15 cellular contexts compared by ENCODE assay signal in genomic region chr5:39024005-39024404, GRCh38. TPM values are rescaled to one million over a fixed set of nuclear protein-coding genes. Genes with fewer than 3 reads are reported as not detected.
DNase-seq lines count a peak whose midpoint lies in the region; ATAC-seq, FAIRE-seq and TF ChIP-seq lines count a peak whose summit lies in the region.
"Had no signal": no experiment of that assay in that cellular context is flagged by ENCODE, and none has a peak within 500 bp of the region (broad histone marks: within the 10 kb centered on the region; RNA-seq: fewer than 3 reads in every experiment).

No MANE protein-coding gene starts in this region.

- H3K4me1 Mint-ChIP-seq in CD8-positive, alpha-beta T cell (ENCODE audit: low read depth), result peaks cover 66% of the 10 kb centered on the region
- H3K4me1 Mint-ChIP-seq in astrocyte (ENCODE audit: low read depth, unreplicated experiment), result peaks cover 45% of the 10 kb centered on the region

- H3K4me3 ChIP-seq in CD8-positive, alpha-beta T cell (ENCODE audit: low read depth, low read length), result no peak overlapping the region
- H3K4me3 ChIP-seq in astrocyte (ENCODE audit: insufficient read depth, low read depth, low read length), result no peak overlapping the region
- H3K4me3 ChIP-seq in mesenchymal stem cell (ENCODE audit: insufficient read depth in 1 of 2, low read depth in 1 of 2, low read length in 2 of 2), result no peak overlapping the region
- H3K4me3 ChIP-seq in breast epithelium, result no peak overlapping the region
- H3K4me3 ChIP-seq: adrenal gland; BLaER1 treated with 17β-estradiol and CSF1 and Interleukin-3, amounts not matched to agents 10 nM and 100 nM had no signal

- H2AK5ac ChIP-seq in mesenchymal stem cell (ENCODE audit: low read length, severe bottlenecking), result no peak overlapping the region

- no peak overlapping the region for H3K14ac ChIP-seq in mesenchymal stem cell (ENCODE audit: low read length in 2 of 2)

- H3K27ac Mint-ChIP-seq in CD8-positive, alpha-beta T cell, result no peak overlapping the region
- H3K27ac Mint-ChIP-seq in astrocyte (ENCODE audit: unreplicated experiment), result no peak overlapping the region
- H3K27ac Mint-ChIP-seq: dendritic cell treated with granulocyte-macrophage colony-stimulating factor and Interleukin-4, amounts not matched to agents 40 ng/mL and 50 ng/mL, for 4 days; progenitor cell of endocrine pancreas had no signal

- POLR2A ChIA-PET in CD8-positive, alpha-beta T cell (lab: Charles Lee), result interaction anchor here (0.6 to 1.3 kb wide), 2 partner anchors 20 to 75 kb away, joined by 3 to 4 read pairs; no protein-coding TSS in a partner anchor

- H3K4me1 ChIP-seq in CD8-positive, alpha-beta T cell (ENCODE audit: insufficient read depth, low read length), result peaks cover 27% of the 10 kb centered on the region
- H3K4me1 ChIP-seq in astrocyte (ENCODE audit: insufficient read depth, low read length) (peaks cover 9% of the 10 kb centered on the region), mesenchymal stem cell (ENCODE audit: control insufficient read depth, insufficient read depth, low read depth, low read length) (peaks cover 5% of the 10 kb centered on the region), breast epithelium (no peaks in the 10 kb centered on the region)

- H3K18ac ChIP-seq in mesenchymal stem cell (ENCODE audit: low read depth in 1 of 2, low read length in 2 of 2), result no peak overlapping the region

- no peak overlapping the region for H3K4ac ChIP-seq in mesenchymal stem cell (ENCODE audit: low read depth in 1 of 2, low read length in 2 of 2)

- H3K23ac ChIP-seq in mesenchymal stem cell (ENCODE audit: low read length in 2 of 2), result no peak overlapping the region

- H2BK120ac ChIP-seq in mesenchymal stem cell (ENCODE audit: low read depth, low read length), result no peak overlapping the region

- peaks cover 16% of the 10 kb centered on the region for H3K79me1 ChIP-seq in mesenchymal stem cell (replicated peaks; ENCODE audit: low read length, poor library complexity, severe bottlenecking)

- H3K4me2 ChIP-seq in astrocyte (ENCODE audit: low read length), result peak overlapping the region; percentile 22
- H3K4me2 ChIP-seq in mesenchymal stem cell (ENCODE audit: low read length, poor library complexity, severe bottlenecking), result peak overlapping the region; percentile 9
- H3K4me2 ChIP-seq: BLaER1 treated with 17β-estradiol and CSF1 and Interleukin-3, amounts not matched to agents 10 nM and 100 nM had no signal

- no peak for FAIRE-seq in astrocyte (lab: Jason Lieb, UNC)
- FAIRE-seq: GM12892 had no signal

- peaks cover 15% of the 10 kb centered on the region for H3K9me3 Mint-ChIP-seq in CD8-positive, alpha-beta T cell
- peaks cover 4% of the 10 kb centered on the region for H3K9me3 Mint-ChIP-seq in astrocyte (ENCODE audit: unreplicated experiment)

- no peak overlapping the region for H3K4me3 Mint-ChIP-seq in CD8-positive, alpha-beta T cell
- H3K4me3 Mint-ChIP-seq in astrocyte (ENCODE audit: unreplicated experiment), result no peak overlapping the region
- H3K4me3 Mint-ChIP-seq: dendritic cell treated with granulocyte-macrophage colony-stimulating factor and Interleukin-4, amounts not matched to agents 40 ng/mL and 50 ng/mL, for 4 days had no signal

- no peak for TF ChIP-seq POLR2A in breast epithelium (IDR thresholded peaks at IDR 0.05)

- no peak overlapping the region for H2BK12ac ChIP-seq in mesenchymal stem cell (ENCODE audit: low read length in 2 of 2)

- H4K8ac ChIP-seq in mesenchymal stem cell (ENCODE audit: low read length), result no peak overlapping the region

- no peak for TF ChIP-seq CTCF in CD8-positive, alpha-beta T cell (IDR thresholded peaks at IDR 0.05)
- no peak for TF ChIP-seq CTCF in astrocyte (IDR thresholded peaks at IDR 0.05; ENCODE audit: insufficient read depth, low read depth, low read length)
- TF ChIP-seq CTCF in breast epithelium (IDR thresholded peaks at IDR 0.05), result no peak

- H3K9ac ChIP-seq in astrocyte (ENCODE audit: low read length) (no peak overlapping the region), mesenchymal stem cell (ENCODE audit: low read length) (no peak overlapping the region)
- H3K9ac ChIP-seq: BLaER1 treated with 17β-estradiol and CSF1 and Interleukin-3, amounts not matched to agents 10 nM and 100 nM had no signal

- no peaks in the 10 kb centered on the region for H3K27me3 ChIP-seq in CD8-positive, alpha-beta T cell (ENCODE audit: insufficient read depth, low read length)
- H3K27me3 ChIP-seq in astrocyte (ENCODE audit: insufficient read depth, low read length), result no peaks in the 10 kb centered on the region
- H3K27me3 ChIP-seq in mesenchymal stem cell (ENCODE audit: control insufficient read depth in 1 of 2, insufficient read depth in 1 of 2, low read length in 2 of 2), result no peaks in the 10 kb centered on the region
- H3K27me3 ChIP-seq in breast epithelium, result no peaks in the 10 kb centered on the region
- H3K27me3 ChIP-seq: adrenal gland; BLaER1 treated with 17β-estradiol and CSF1 and Interleukin-3, amounts not matched to agents 10 nM and 100 nM had no signal

- H2BK15ac ChIP-seq in mesenchymal stem cell (ENCODE audit: low read depth, poor library complexity, severe bottlenecking), result no peak overlapping the region

- peaks cover 8% of the 10 kb centered on the region for H4K20me1 ChIP-seq in astrocyte (ENCODE audit: insufficient read depth, low read length)

- no peaks in the 10 kb centered on the region for H3K27me3 Mint-ChIP-seq in CD8-positive, alpha-beta T cell (ENCODE audit: low read depth)
- no peaks in the 10 kb centered on the region for H3K27me3 Mint-ChIP-seq in astrocyte (ENCODE audit: low read depth, unreplicated experiment)
- H3K27me3 Mint-ChIP-seq: dendritic cell treated with granulocyte-macrophage colony-stimulating factor and Interleukin-4, amounts not matched to agents 40 ng/mL and 50 ng/mL, for 4 days; progenitor cell of endocrine pancreas had no signal

- DNase-seq in CD8-positive, alpha-beta T cell, result peak in 1 of 7 experiments; percentile 14
- DNase-seq in Kasumi-1 (lab: John Stamatoyannopoulos, UW), result peak; percentile 8 to 19
- no peak for DNase-seq in astrocyte (ENCODE audit: low read depth)
- DNase-seq in mesenchymal stem cell, result peak; percentile 44
- no peak for DNase-seq in left colon
- DNase-seq in breast epithelium (ENCODE audit: low spot score in 2 of 2), result no peak
- no peak for DNase-seq in RPMI8226
- DNase-seq: activated CD4-positive, CD25-positive, alpha-beta regulatory T cell; adrenal gland; NCI-H2081 treated with DMSO at 0.1 percent for 48 hours had no signal

- peak; percentile 51 for ATAC-seq in CD8-positive, alpha-beta T cell
- ATAC-seq in left colon, result no peak
- no peak for ATAC-seq in HG02798 (IDR thresholded peaks at IDR 0.05; ENCODE audit: poor library complexity, unreplicated experiment)

- CTCF ChIA-PET in CD8-positive, alpha-beta T cell (lab: Charles Lee), result interaction anchor here (1.1 kb wide), 1 partner anchor 56 kb away, joined by 3 read pairs; no protein-coding TSS in a partner anchor

- peaks cover 59% of the 10 kb centered on the region for H3K79me2 ChIP-seq in astrocyte (ENCODE audit: insufficient read depth, low read length)

- intact Hi-C loops in CD8-positive, alpha-beta T cell (cut with DNase I, micrococcal nuclease), result no loop called here
- intact Hi-C loops in left colon (cut with DNase I, micrococcal nuclease), result no loop called here
- intact Hi-C loops in breast epithelium (cut with DNase I; ENCODE audit: low total_unique reads), result no loop called here

- no peak overlapping the region for H2AFZ ChIP-seq in astrocyte (ENCODE audit: low read depth, low read length)
- no peak overlapping the region for H2AFZ ChIP-seq in mesenchymal stem cell (ENCODE audit: low read depth, low read length)

- peaks cover 54% of the 10 kb centered on the region for H3K36me3 Mint-ChIP-seq in CD8-positive, alpha-beta T cell
- H3K36me3 Mint-ChIP-seq in astrocyte (ENCODE audit: low read depth, unreplicated experiment), result peaks cover 8% of the 10 kb centered on the region

- H3K36me3 ChIP-seq in CD8-positive, alpha-beta T cell (ENCODE audit: insufficient read depth, low read length), result peaks cover 9% of the 10 kb centered on the region
- no peaks in the 10 kb centered on the region for H3K36me3 ChIP-seq in astrocyte (ENCODE audit: insufficient read depth, low read length)
- peaks cover 0 to 27% of the 10 kb centered on the region in 2 experiments for H3K36me3 ChIP-seq in mesenchymal stem cell (ENCODE audit: control insufficient read depth in 1 of 2, insufficient read depth in 2 of 2, low read depth in 1 of 2, low read length in 2 of 2)
- H3K36me3 ChIP-seq in breast epithelium, result no peaks in the 10 kb centered on the region
- H3K36me3 ChIP-seq: adrenal gland had no signal

- H3K9me3 ChIP-seq in CD8-positive, alpha-beta T cell (ENCODE audit: low read length), result no peaks in the 10 kb centered on the region
- no peaks in the 10 kb centered on the region for H3K9me3 ChIP-seq in astrocyte (ENCODE audit: insufficient read depth, low read depth, low read length)
- H3K9me3 ChIP-seq in mesenchymal stem cell (ENCODE audit: control insufficient read depth, low read length), result peaks cover 8% of the 10 kb centered on the region
- no peaks in the 10 kb centered on the region for H3K9me3 ChIP-seq in breast epithelium
- H3K9me3 ChIP-seq: adrenal gland had no signal

- H4K91ac ChIP-seq in mesenchymal stem cell (ENCODE audit: low read length), result no peak overlapping the region

- 73% methylated on average over 7 of the region's 7 CpGs for WGBS in mesenchymal stem cell

- no peak overlapping the region for H2BK5ac ChIP-seq in mesenchymal stem cell (ENCODE audit: low read depth, low read length, poor library complexity, severe bottlenecking)

- H3K27ac ChIP-seq in CD8-positive, alpha-beta T cell (ENCODE audit: low read depth, low read length), result no peak overlapping the region
- H3K27ac ChIP-seq in astrocyte (ENCODE audit: low read depth, low read length) (no peak overlapping the region), mesenchymal stem cell (ENCODE audit: low read length, poor library complexity, severe bottlenecking) (no peak overlapping the region), breast epithelium (no peak overlapping the region)
- H3K27ac ChIP-seq: adrenal gland; BLaER1 treated with 17β-estradiol and CSF1 and Interleukin-3, amounts not matched to agents 10 nM and 100 nM had no signal

RNA-seq across cellular contexts. Expression of gene RICTOR, which starts 50.2 kb away (rescaled TPM):
- 100 to 1,000 TPM; 116 to 128 TPM for total RNA-seq in CD8-positive, alpha-beta T cell
- total RNA-seq in astrocyte, result 38.2 and 43.2 TPM in 2 replicates
- 9.7 TPM for polyA plus RNA-seq in mesenchymal stem cell (2013, experiment 1 of 2)
- polyA plus RNA-seq in mesenchymal stem cell (2013, experiment 2 of 2), result 9.5 TPM
- total RNA-seq in left colon, result 10 to 100 TPM; 22.6 to 31.0 TPM
- 10 to 100 TPM; 39.0 to 79.2 (median 58.7) TPM for total RNA-seq in breast epithelium

Comparison
In these comparisons a context has a peak if more than half of its experiments do, and no peak if none do; other contexts are left out.
1. DNase-seq: peak in Kasumi-1 (2 of 2) and mesenchymal stem cell (single experiment); none in astrocyte (single experiment), left colon (0 of 2), breast epithelium (0 of 2) and RPMI8226 (single experiment).